In genomic region chr5:14200312-14200990, GRCh38 we compare ENCODE assay signal across 2 cellular contexts.
TF ChIP-seq lines count a peak whose summit lies in the region.

No MANE protein-coding gene starts in this region.

TF ChIP-seq in GM12878, 131 proteins besides CTCF, POLR2A, EP300 and RAD21:
- TF ChIP-seq RUNX3 (IDR thresholded peaks at IDR 0.05; ENCODE audit: low read length) (0 out of 2 replicates have a peak, but pooled peaks have one; percentile 5), ZSCAN29 (IDR thresholded peaks at IDR 0.05) (no peak), TCF7 (IDR thresholded peaks at IDR 0.05; ENCODE audit: borderline replicate concordance) (peak; percentile 64; the same call in 1 of the 2 replicates)

TF ChIP-seq in WTC11, 78 proteins besides CTCF, POLR2A, EP300 and RAD21:
- TF ChIP-seq, protein P1, sequence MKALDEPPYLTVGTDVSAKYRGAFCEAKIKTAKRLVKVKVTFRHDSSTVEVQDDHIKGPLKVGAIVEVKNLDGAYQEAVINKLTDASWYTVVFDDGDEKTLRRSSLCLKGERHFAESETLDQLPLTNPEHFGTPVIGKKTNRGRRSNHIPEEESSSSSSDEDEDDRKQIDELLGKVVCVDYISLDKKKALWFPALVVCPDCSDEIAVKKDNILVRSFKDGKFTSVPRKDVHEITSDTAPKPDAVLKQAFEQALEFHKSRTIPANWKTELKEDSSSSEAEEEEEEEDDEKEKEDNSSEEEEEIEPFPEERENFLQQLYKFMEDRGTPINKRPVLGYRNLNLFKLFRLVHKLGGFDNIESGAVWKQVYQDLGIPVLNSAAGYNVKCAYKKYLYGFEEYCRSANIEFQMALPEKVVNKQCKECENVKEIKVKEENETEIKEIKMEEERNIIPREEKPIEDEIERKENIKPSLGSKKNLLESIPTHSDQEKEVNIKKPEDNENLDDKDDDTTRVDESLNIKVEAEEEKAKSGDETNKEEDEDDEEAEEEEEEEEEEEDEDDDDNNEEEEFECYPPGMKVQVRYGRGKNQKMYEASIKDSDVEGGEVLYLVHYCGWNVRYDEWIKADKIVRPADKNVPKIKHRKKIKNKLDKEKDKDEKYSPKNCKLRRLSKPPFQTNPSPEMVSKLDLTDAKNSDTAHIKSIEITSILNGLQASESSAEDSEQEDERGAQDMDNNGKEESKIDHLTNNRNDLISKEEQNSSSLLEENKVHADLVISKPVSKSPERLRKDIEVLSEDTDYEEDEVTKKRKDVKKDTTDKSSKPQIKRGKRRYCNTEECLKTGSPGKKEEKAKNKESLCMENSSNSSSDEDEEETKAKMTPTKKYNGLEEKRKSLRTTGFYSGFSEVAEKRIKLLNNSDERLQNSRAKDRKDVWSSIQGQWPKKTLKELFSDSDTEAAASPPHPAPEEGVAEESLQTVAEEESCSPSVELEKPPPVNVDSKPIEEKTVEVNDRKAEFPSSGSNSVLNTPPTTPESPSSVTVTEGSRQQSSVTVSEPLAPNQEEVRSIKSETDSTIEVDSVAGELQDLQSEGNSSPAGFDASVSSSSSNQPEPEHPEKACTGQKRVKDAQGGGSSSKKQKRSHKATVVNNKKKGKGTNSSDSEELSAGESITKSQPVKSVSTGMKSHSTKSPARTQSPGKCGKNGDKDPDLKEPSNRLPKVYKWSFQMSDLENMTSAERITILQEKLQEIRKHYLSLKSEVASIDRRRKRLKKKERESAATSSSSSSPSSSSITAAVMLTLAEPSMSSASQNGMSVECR (CRISPR knock-in tag; IDR thresholded peaks at IDR 0.05; ENCODE audit: borderline replicate concordance) = no peak
- TF ChIP-seq JUN (CRISPR knock-in tag; IDR thresholded peaks at IDR 0.05) = no peak
- TF ChIP-seq, protein P2, sequence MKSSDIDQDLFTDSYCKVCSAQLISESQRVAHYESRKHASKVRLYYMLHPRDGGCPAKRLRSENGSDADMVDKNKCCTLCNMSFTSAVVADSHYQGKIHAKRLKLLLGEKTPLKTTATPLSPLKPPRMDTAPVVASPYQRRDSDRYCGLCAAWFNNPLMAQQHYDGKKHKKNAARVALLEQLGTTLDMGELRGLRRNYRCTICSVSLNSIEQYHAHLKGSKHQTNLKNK (CRISPR knock-in tag; IDR thresholded peaks at IDR 0.05) = no peak
- no peak for TF ChIP-seq ZNF263 (CRISPR knock-in tag; IDR thresholded peaks at IDR 0.05; ENCODE audit: low read depth)
- TF ChIP-seq TCF7 (CRISPR knock-in tag; IDR thresholded peaks at IDR 0.05; ENCODE audit: low read depth) = no peak
- no peak for TF ChIP-seq EMX1 (CRISPR knock-in tag; IDR thresholded peaks at IDR 0.05)
- TF ChIP-seq ZNF317 (CRISPR knock-in tag; IDR thresholded peaks at IDR 0.05; ENCODE audit: borderline replicate concordance, low read depth) = no peak
- TF ChIP-seq IRF2 (CRISPR knock-in tag; IDR thresholded peaks at IDR 0.05; ENCODE audit: borderline replicate concordance, low read depth) = no peak
- no peak for TF ChIP-seq NFYB (CRISPR knock-in tag; conservative IDR thresholded peaks at IDR 0.05; ENCODE audit: low read depth)
